ENCODE assay signal across 10 cellular contexts in the genomic region with DNA sequence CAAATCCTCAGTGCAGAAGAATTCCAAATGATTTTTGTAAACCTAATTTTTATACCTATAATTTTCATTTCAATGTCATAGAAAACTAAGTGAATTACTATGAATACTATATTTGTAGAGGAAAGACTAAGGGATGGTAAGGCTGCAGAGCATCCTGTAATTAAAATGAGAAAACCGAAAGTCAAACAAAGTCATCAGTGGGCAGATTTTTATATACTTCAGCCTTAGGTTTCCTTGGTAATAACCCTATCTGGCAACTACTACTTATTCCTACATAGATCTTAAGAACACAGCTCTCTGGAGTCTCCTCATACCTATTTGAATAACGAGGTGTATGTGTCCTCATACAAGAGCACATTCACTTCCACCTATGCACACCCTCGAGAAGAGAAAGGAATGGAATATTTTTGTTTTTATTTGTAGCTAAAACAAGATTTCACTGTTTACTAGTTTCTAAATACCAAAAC.
A peak's percentile ranks its signal among the peaks of the same experiment; 100 is the strongest.
DNase-seq lines count a peak whose midpoint lies in the region; ATAC-seq and TF ChIP-seq lines count a peak whose summit lies in the region.
"Had no signal": no experiment of that assay in that cellular context is flagged by ENCODE, and none has a peak within 500 bp of the region (broad histone marks: within the 10 kb centered on the region; RNA-seq: fewer than 3 reads in every experiment).

No MANE protein-coding gene starts in this region.

- H3K9me3 Mint-ChIP-seq in MCF 10A (ENCODE audit: unreplicated experiment) = no peaks in the 10 kb centered on the region

- no peaks in the 10 kb centered on the region for H3K27me3 Mint-ChIP-seq in MCF 10A (ENCODE audit: insufficient read depth, unreplicated experiment)

- H3K36me3 Mint-ChIP-seq in MCF 10A (ENCODE audit: insufficient read depth, unreplicated experiment) = no peaks in the 10 kb centered on the region

- DNase-seq in MCF 10A (ENCODE audit: unreplicated experiment) = no peak
- DNase-seq in breast epithelium (ENCODE audit: low spot score in 2 of 2) = no peak
- no peak for DNase-seq in foreskin fibroblast
- no peak for DNase-seq in upper lobe of right lung
- no peak for DNase-seq in NCI-H1930 (lab: John Stamatoyannopoulos, UW)
- no peak for DNase-seq in stomach
- DNase-seq in mesenteric fat pad (ENCODE audit: low spot score) = no peak
- DNase-seq: NCI-H2107 had no signal

- no peak for TF ChIP-seq POLR2A in breast epithelium (IDR thresholded peaks at IDR 0.05)
- no peak for TF ChIP-seq POLR2A in stomach (IDR thresholded peaks at IDR 0.05)

- peaks cover 24% of the 10 kb centered on the region for H3K4me1 Mint-ChIP-seq in MCF 10A (ENCODE audit: insufficient read depth, unreplicated experiment)

- POLR2A ChIA-PET in MCF 10A (lab: Yijun Ruan, JAX) = interaction anchor here (0.6 to 4.6 kb wide), 14 partner anchors 9 to 406 kb away, joined by 3 to 44 read pairs (median 4); no protein-coding TSS in a partner anchor

- TF ChIP-seq EP300 in stomach (IDR thresholded peaks at IDR 0.05) = no peak

- TF ChIP-seq CTCF in MCF 10A (IDR thresholded peaks at IDR 0.05; ENCODE audit: unreplicated experiment) (no peak), breast epithelium (IDR thresholded peaks at IDR 0.05) (no peak), foreskin fibroblast (IDR thresholded peaks at IDR 0.05; ENCODE audit: low read depth, low read length) (no peak), upper lobe of right lung (IDR thresholded peaks at IDR 0.05) (no peak), stomach (IDR thresholded peaks at IDR 0.05) (no peak)

- intact Hi-C loops in MCF 10A (cut with micrococcal nuclease) (loop anchor here (1.0 to 5.0 kb wide), 6 partner anchors 13 to 387 kb away; no protein-coding TSS in a partner anchor), breast epithelium (cut with DNase I; ENCODE audit: low total_unique reads) (no loop called here), upper lobe of right lung (cut with DNase I) (no loop called here), stomach (cut with DNase I; ENCODE audit: low total_unique reads) (no loop called here)

- WGBS in stomach, 5 donors = 39 to 64% (median 49%) methylated on average over 3 of the region's 3 CpGs

- no peaks in the 10 kb centered on the region for H3K36me3 ChIP-seq in breast epithelium
- H3K36me3 ChIP-seq in upper lobe of right lung = no peaks in the 10 kb centered on the region
- no peaks in the 10 kb centered on the region for H3K36me3 ChIP-seq in stomach

- H3K4me1 ChIP-seq in breast epithelium (peaks cover 0 to 4% of the 10 kb centered on the region in 2 donors), upper lobe of right lung (peaks cover 7% of the 10 kb centered on the region), stomach (peaks cover 0 to 16% (median 0%) of the 10 kb centered on the region in 4 donors)

- BruUV-seq in MCF 10A (replicated peaks; lab: Mats Ljungman, UMichigan) = TSS peak; percentile 98

- H3K27ac Mint-ChIP-seq in MCF 10A (ENCODE audit: low read depth, unreplicated experiment) = peak overlapping the region; percentile 88

- peak overlapping the region in 1 of 3 donors; percentile 2 for H3K4me3 ChIP-seq in breast epithelium
- peak overlapping the region; percentile 3 to 7 for H3K4me3 ChIP-seq in foreskin fibroblast (ENCODE audit: low read depth in 1 of 2, low read length in 2 of 2)
- H3K4me3 ChIP-seq in upper lobe of right lung = no peak overlapping the region
- no peak overlapping the region for H3K4me3 ChIP-seq in stomach

- H3K4me3 Mint-ChIP-seq in MCF 10A (ENCODE audit: unreplicated experiment) = peak overlapping the region; percentile 43

- H3K27me3 ChIP-seq in breast epithelium (no peaks in the 10 kb centered on the region), upper lobe of right lung (no peaks in the 10 kb centered on the region), stomach (no peaks in the 10 kb centered on the region)

- CTCF ChIA-PET in MCF 10A (lab: Yijun Ruan, JAX) = interaction anchor here (0.6 to 2.9 kb wide), 6 partner anchors 9 to 532 kb away, joined by 3 to 13 read pairs (median 4); no protein-coding TSS in a partner anchor

- ATAC-seq in SK-N-SH treated with all-trans-retinoic acid at 6 μM for 48 hours (peak; percentile 59), upper lobe of right lung (no peak)

- H3K9me3 ChIP-seq in breast epithelium (no peaks in the 10 kb centered on the region), upper lobe of right lung (no peaks in the 10 kb centered on the region), stomach (no peaks in the 10 kb centered on the region)

- no peak overlapping the region for H3K27ac ChIP-seq in breast epithelium
- H3K27ac ChIP-seq in upper lobe of right lung = peak overlapping the region; percentile 4
- H3K27ac ChIP-seq in stomach = peak overlapping the region in 1 of 5 donors; percentile 27
- H3K27ac ChIP-seq: C4-2B had no signal

TF ChIP-seq in SK-N-SH treated with all-trans-retinoic acid at 6 μM for 48 hours, 23 proteins besides CTCF, POLR2A, EP300 and RAD21:
- TF ChIP-seq TOX (CRISPR knock-in tag; IDR thresholded peaks at IDR 0.05; ENCODE audit: borderline replicate concordance) = no peak
- TF ChIP-seq, protein P1, sequence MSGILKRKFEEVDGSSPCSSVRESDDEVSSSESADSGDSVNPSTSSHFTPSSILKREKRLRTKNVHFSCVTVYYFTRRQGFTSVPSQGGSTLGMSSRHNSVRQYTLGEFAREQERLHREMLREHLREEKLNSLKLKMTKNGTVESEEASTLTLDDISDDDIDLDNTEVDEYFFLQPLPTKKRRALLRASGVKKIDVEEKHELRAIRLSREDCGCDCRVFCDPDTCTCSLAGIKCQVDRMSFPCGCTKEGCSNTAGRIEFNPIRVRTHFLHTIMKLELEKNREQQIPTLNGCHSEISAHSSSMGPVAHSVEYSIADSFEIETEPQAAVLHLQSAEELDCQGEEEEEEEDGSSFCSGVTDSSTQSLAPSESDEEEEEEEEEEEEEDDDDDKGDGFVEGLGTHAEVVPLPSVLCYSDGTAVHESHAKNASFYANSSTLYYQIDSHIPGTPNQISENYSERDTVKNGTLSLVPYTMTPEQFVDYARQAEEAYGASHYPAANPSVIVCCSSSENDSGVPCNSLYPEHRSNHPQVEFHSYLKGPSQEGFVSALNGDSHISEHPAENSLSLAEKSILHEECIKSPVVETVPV (CRISPR knock-in tag; IDR thresholded peaks at IDR 0.05) = no peak
- TF ChIP-seq ZNF70 (CRISPR knock-in tag; IDR thresholded peaks at IDR 0.05) = no peak
- no peak for TF ChIP-seq CSDC2 (CRISPR knock-in tag; IDR thresholded peaks at IDR 0.05)

Comparison
In these comparisons a context has a peak if more than half of its experiments do, and no peak if none do; other contexts are left out.
1. H3K4me3 ChIP-seq: peak in foreskin fibroblast (2 of 2); none in upper lobe of right lung (single experiment) and stomach (0 of 4).